Comparison of ENCODE assay signal across 8 cellular contexts in genomic region chr3:48899298-48899697, GRCh38. TPM values are rescaled to one million over a fixed set of nuclear protein-coding genes. Genes with fewer than 3 reads are reported as not detected.
DNase-seq lines count a peak whose midpoint lies in the region; ATAC-seq and TF ChIP-seq lines count a peak whose summit lies in the region.

No MANE protein-coding gene starts in this region.

- H4K5ac ChIP-seq in H9 (ENCODE audit: insufficient read length, low read depth, low read length): no peak overlapping the region

- H3K27me3 Mint-ChIP-seq in H9 (ENCODE audit: low read depth) (peaks cover 6% of the 10 kb centered on the region), T-helper 17 cell (no peaks in the 10 kb centered on the region)

- H3K56ac ChIP-seq in H9 (ENCODE audit: insufficient read length, low read depth, low read length): no peak overlapping the region

- H3K9me3 ChIP-seq in H9 (ENCODE audit: control insufficient read depth, low read depth, low read length): no peaks in the 10 kb centered on the region
- H3K9me3 ChIP-seq in T-helper 17 cell (ENCODE audit: control insufficient read depth, low read length, poor library complexity, severe bottlenecking): no peaks in the 10 kb centered on the region
- no peaks in the 10 kb centered on the region for H3K9me3 ChIP-seq in esophagus squamous epithelium
- no peaks in the 10 kb centered on the region for H3K9me3 ChIP-seq in smooth muscle cell (replicated peaks; ENCODE audit: low read depth)

- H3K4ac ChIP-seq in H9 (ENCODE audit: low read depth, low read length): no peak overlapping the region

- H2BK15ac ChIP-seq in H9 (ENCODE audit: low read depth, low read length): no peak overlapping the region

- no peaks in the 10 kb centered on the region for H3K23me2 ChIP-seq in H9 (ENCODE audit: insufficient read length, low read depth, low read length, poor library complexity, severe bottlenecking)

- H2AFZ ChIP-seq in H9 (ENCODE audit: low read length) (no peak overlapping the region), smooth muscle cell (ENCODE audit: low read depth) (peak overlapping the region; percentile 17)

- TF ChIP-seq CTCF in H9 (conservative IDR thresholded peaks at IDR 0.05): no peak
- no peak for TF ChIP-seq CTCF in esophagus squamous epithelium (IDR thresholded peaks at IDR 0.05)
- no peak for TF ChIP-seq CTCF in smooth muscle cell (IDR thresholded peaks at IDR 0.05; ENCODE audit: borderline replicate concordance, insufficient read depth, poor library complexity, severe bottlenecking)

- ATAC-seq in T-helper 17 cell: peak; percentile 39
- ATAC-seq in HG03108 (IDR thresholded peaks at IDR 0.05; ENCODE audit: unreplicated experiment): no peak
- no peak for ATAC-seq in activated CD4-positive, CD25-positive, alpha-beta regulatory T cell treated with anti-CD3 and anti-CD28 coated beads, Interleukin-2, amount 50 U/mL, for 24 hours
- ATAC-seq in HG03571 (IDR thresholded peaks at IDR 0.05; ENCODE audit: unreplicated experiment): no peak

- no peak overlapping the region for H3T11ph ChIP-seq in H9 (ENCODE audit: low read length)

- H2BK120ac ChIP-seq in H9 (ENCODE audit: low read depth, low read length, poor library complexity, severe bottlenecking): no peak overlapping the region

- H3K79me2 ChIP-seq in H9 (ENCODE audit: insufficient read depth, low read length) (no peaks in the 10 kb centered on the region), smooth muscle cell (ENCODE audit: low read depth) (no peaks in the 10 kb centered on the region)

- no peak overlapping the region for H4K8ac ChIP-seq in H9 (replicated peaks; ENCODE audit: insufficient read length, low read depth, low read length)

- H3K4me2 ChIP-seq in H9 (ENCODE audit: insufficient read depth, insufficient read length, low read length) (peak overlapping the region; percentile 71), smooth muscle cell (peak overlapping the region; percentile 88)

- H2BK12ac ChIP-seq in H9 (ENCODE audit: insufficient read length, low read depth, low read length): no peak overlapping the region

- no peaks in the 10 kb centered on the region for H3K9me3 Mint-ChIP-seq in H9

- H4K91ac ChIP-seq in H9 (ENCODE audit: insufficient read length, low read depth, low read length): no peak overlapping the region

- H4K20me1 ChIP-seq in H9 (ENCODE audit: control insufficient read depth, insufficient read depth, insufficient read length): no peaks in the 10 kb centered on the region
- H4K20me1 ChIP-seq in smooth muscle cell (ENCODE audit: low read depth): no peaks in the 10 kb centered on the region

- H3K4me3 ChIP-seq in esophagus squamous epithelium (peak overlapping the region in 3 of 4 donors; percentile 74 to 87 (median 79)), smooth muscle cell (peak overlapping the region; percentile 75)

- H3K4me1 ChIP-seq in H9 (ENCODE audit: insufficient read depth, low read length) (peaks cover 4% of the 10 kb centered on the region), esophagus squamous epithelium (peaks cover 9 to 24% (median 18%) of the 10 kb centered on the region in 3 donors), smooth muscle cell (ENCODE audit: low read depth) (peaks cover 7% of the 10 kb centered on the region)

- no peak overlapping the region for H2AK5ac ChIP-seq in H9 (ENCODE audit: insufficient read length, low read length)

- H3K27me3 ChIP-seq in H9 (ENCODE audit: insufficient read depth, low read length): no peaks in the 10 kb centered on the region
- no peaks in the 10 kb centered on the region for H3K27me3 ChIP-seq in esophagus squamous epithelium
- H3K27me3 ChIP-seq in smooth muscle cell (ENCODE audit: low read depth): no peaks in the 10 kb centered on the region

- H2BK5ac ChIP-seq in H9 (ENCODE audit: insufficient read length, low read length): no peak overlapping the region

- H3K4me1 Mint-ChIP-seq in H9 (peaks cover 15 to 16% of the 10 kb centered on the region in 2 experiments), T-helper 17 cell (peaks cover 30% of the 10 kb centered on the region)

- intact Hi-C loops in esophagus squamous epithelium (cut with DNase I): no loop called here

- no peaks in the 10 kb centered on the region for H3K79me1 ChIP-seq in H9 (ENCODE audit: insufficient read depth, low read depth, low read length, poor library complexity, severe bottlenecking)

- no peak overlapping the region for H3K23ac ChIP-seq in H9 (ENCODE audit: insufficient read length, low read depth, low read length)

- peak overlapping the region in 1 of 2 experiments; percentile 93; a peak in 3 of 5 replicates for H3K4me3 Mint-ChIP-seq in H9
- peak overlapping the region; percentile 90 for H3K4me3 Mint-ChIP-seq in T-helper 17 cell

- H3K27ac Mint-ChIP-seq in H9: peak overlapping the region in 2 of 3 experiments; percentile 36 to 91; a peak in 3 of 7 replicates
- H3K27ac Mint-ChIP-seq in T-helper 17 cell: peak overlapping the region; percentile 94

- H3K36me3 ChIP-seq in esophagus squamous epithelium (no peaks in the 10 kb centered on the region), smooth muscle cell (ENCODE audit: low read depth) (no peaks in the 10 kb centered on the region)

- WGBS in H9 (ENCODE audit: extremely low coverage, insufficient read length, low lambda C conversion rate): 100% methylated on average over 1 of the region's 4 CpGs
- WGBS in esophagus squamous epithelium, 2 donors: 73 to 74% methylated on average over 4 of the region's 4 CpGs
- WGBS in smooth muscle cell (ENCODE audit: low lambda C conversion rate): 90% methylated on average over 4 of the region's 4 CpGs

- no peak overlapping the region for H3K14ac ChIP-seq in H9 (ENCODE audit: insufficient read depth, low read length)

- H3K18ac ChIP-seq in H9 (ENCODE audit: insufficient read length, low read depth, low read length): no peak overlapping the region

- no peak overlapping the region for H2BK20ac ChIP-seq in H9 (ENCODE audit: low read depth, low read length, poor library complexity, severe bottlenecking)

- H3F3A ChIP-seq in smooth muscle cell (ENCODE audit: low read depth): no peaks in the 10 kb centered on the region

- H3K9ac ChIP-seq in H9 (ENCODE audit: extremely low read depth, insufficient read length, low read length): no peak overlapping the region
- H3K9ac ChIP-seq in smooth muscle cell (ENCODE audit: low read depth): no peak overlapping the region

- H3K36me3 Mint-ChIP-seq in H9 (ENCODE audit: insufficient read depth in 1 of 3, low read depth in 3 of 3) (no peaks in the 10 kb centered on the region), T-helper 17 cell (ENCODE audit: low read depth) (no peaks in the 10 kb centered on the region)

- TF ChIP-seq POLR2A in esophagus squamous epithelium (IDR thresholded peaks at IDR 0.05): no peak

- H3K27ac ChIP-seq in H9 (ENCODE audit: insufficient read length, low read depth, low read length) (no peak overlapping the region), esophagus squamous epithelium (peak overlapping the region; percentile 69 to 89 (median 84)), smooth muscle cell (ENCODE audit: low read depth) (peak overlapping the region; percentile 6)

- DNase-seq in H9: no peak
- DNase-seq in T-helper 17 cell: no peak
- no peak for DNase-seq in esophagus squamous epithelium (lab: John Stamatoyannopoulos, UW)
- no peak for DNase-seq in smooth muscle cell (lab: John Stamatoyannopoulos, UW; ENCODE audit: unreplicated experiment)
- no peak for DNase-seq in DMS153 treated with DMSO at 0.1 percent for 48 hours (lab: John Stamatoyannopoulos, UW; ENCODE audit: unreplicated experiment)

RNA-seq across cellular contexts. Expression of gene SLC25A20, which starts 0.6 kb away (rescaled TPM):
- total RNA-seq in H9 (2021) (6.2 and 7.4 TPM in 2 replicates), T-helper 17 cell (10 to 100 TPM in 1 of 2 donors, 1 to 10 TPM in 1; 6.9 to 14.5 TPM), esophagus squamous epithelium (10 to 100 TPM in 2 of 4 donors, 1 to 10 TPM in 2; 4.2 to 19.6 (median 11.7) TPM), smooth muscle cell (8.9 and 14.7 TPM in 2 replicates)
- polyA plus RNA-seq in smooth muscle cell: 12.1 and 14.6 TPM in 2 replicates

RNA-seq across cellular contexts. Expression of gene ARIH2, which starts 19.3 kb away (rescaled TPM):
- total RNA-seq in H9 (2021) (114 and 122 TPM in 2 replicates), T-helper 17 cell (100 to 1,000 TPM; 166 to 201 TPM), esophagus squamous epithelium (10 to 100 TPM; 54.0 to 74.2 (median 71.3) TPM), smooth muscle cell (43.6 and 44.9 TPM in 2 replicates)
- 39.7 and 44.0 TPM in 2 replicates for polyA plus RNA-seq in smooth muscle cell

RNA-seq across cellular contexts. Expression of gene PRKAR2A, which starts 51.6 kb away (rescaled TPM):
- 38.7 and 39.1 TPM in 2 replicates for total RNA-seq in H9 (2021)
- 10 to 100 TPM; 30.8 to 40.4 TPM for total RNA-seq in T-helper 17 cell
- 10 to 100 TPM; 25.4 to 51.6 (median 35.3) TPM for total RNA-seq in esophagus squamous epithelium
- 33.1 and 36.7 TPM in 2 replicates for total RNA-seq in smooth muscle cell
- 11.9 and 13.5 TPM in 2 replicates for polyA plus RNA-seq in smooth muscle cell
